ENCODE assay signal across 22 cellular contexts in the genomic region with DNA sequence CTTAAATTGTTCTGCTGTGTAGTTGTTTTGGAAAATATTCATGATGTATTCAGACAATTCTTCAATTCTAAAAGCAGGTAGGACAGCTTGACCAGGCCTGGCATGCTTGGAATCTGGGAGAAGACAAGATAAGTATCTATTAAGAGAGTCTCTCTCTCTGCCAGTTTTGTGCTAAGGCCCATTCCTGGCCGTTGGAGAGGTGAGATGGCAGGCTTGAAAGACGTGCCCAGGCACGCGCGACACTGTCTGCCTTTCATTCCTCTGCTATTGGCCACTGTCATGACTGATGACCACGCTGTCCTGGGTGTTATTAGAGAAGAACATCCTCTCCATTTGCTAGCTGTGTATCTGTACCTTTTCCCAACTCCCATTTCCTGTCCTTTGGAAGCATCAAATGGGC.
A peak's percentile ranks its signal among the peaks of the same experiment; 100 is the strongest.
DNase-seq lines count a peak whose midpoint lies in the region; TF ChIP-seq lines count a peak whose summit lies in the region.
"Had no signal": no experiment of that assay in that cellular context is flagged by ENCODE, and none has a peak within 500 bp of the region (broad histone marks: within the 10 kb centered on the region; RNA-seq: fewer than 3 reads in every experiment).

No MANE protein-coding gene starts in this region.

- H3F3A ChIP-seq in neural progenitor cell (ENCODE audit: low read depth) = peaks cover 26% of the 10 kb centered on the region

- no peak overlapping the region for H3K4me3 ChIP-seq in neural progenitor cell
- H3K4me3 ChIP-seq: HAP-1, MG63 had no signal

- DNase-seq in ELF-1 (ENCODE audit: low read depth, low spot score) = peak; percentile 22
- DNase-seq in HFFc6 = no peak
- DNase-seq in MCF 10A (ENCODE audit: unreplicated experiment) = peak; percentile 30
- DNase-seq in islet precursor cell = peak; percentile 85
- no peak for DNase-seq in COLO829 (ENCODE audit: low spot score)
- DNase-seq in neural progenitor cell (ENCODE audit: low spot score) = no peak
- no peak for DNase-seq in NCI-H128 (lab: John Stamatoyannopoulos, UW; ENCODE audit: unreplicated experiment)
- DNase-seq: ACHN, C1 segment of cervical spinal cord, DMS 273 treated with DMSO at 0.1 percent for 48 hours, DND-41, GDM1, Karpas-422, MG63, NCI-H1105, NCI-H187, NCI-H2107, NCI-H526 treated with DMSO at 0.1 percent for 48 hours had no signal

- H3K9me3 ChIP-seq in neural progenitor cell (ENCODE audit: low read depth) = no peaks in the 10 kb centered on the region
- H3K9me3 ChIP-seq: HAP-1, MG63 had no signal

- no peak overlapping the region for H3K9ac ChIP-seq in neural progenitor cell

- H3K27me3 ChIP-seq in neural progenitor cell = no peaks in the 10 kb centered on the region
- H3K27me3 ChIP-seq: MG63 had no signal

- H4K20me1 ChIP-seq in neural progenitor cell (ENCODE audit: low read depth) = no peaks in the 10 kb centered on the region

- H3K27ac Mint-ChIP-seq in HFFc6 = peak overlapping the region; percentile 23; the same call in 1 of the 2 replicates
- peak overlapping the region; percentile 59 for H3K27ac Mint-ChIP-seq in MCF 10A (ENCODE audit: low read depth, unreplicated experiment)
- H3K27ac Mint-ChIP-seq in neural progenitor cell = no peak overlapping the region
- H3K27ac Mint-ChIP-seq: IgD-negative memory B cell; T-helper 1 cell treated with Interleukin-12 subunit alpha and Interleukin-12 subunit beta and Interleukin-4 antibody, amounts not matched to agents 30 μg/mL and 1 μg/mL, for 36 hours had no signal

- H3K9me3 Mint-ChIP-seq in HFFc6 (no peaks in the 10 kb centered on the region), MCF 10A (ENCODE audit: unreplicated experiment) (no peaks in the 10 kb centered on the region), neural progenitor cell (peaks cover 4% of the 10 kb centered on the region)
- H3K9me3 Mint-ChIP-seq: IgD-negative memory B cell; T-helper 1 cell treated with Interleukin-12 subunit alpha and Interleukin-12 subunit beta and Interleukin-4 antibody, amounts not matched to agents 30 μg/mL and 1 μg/mL, for 36 hours had no signal

- peaks cover 43% of the 10 kb centered on the region for H3K4me1 ChIP-seq in neural progenitor cell

- H3K27ac ChIP-seq in neural progenitor cell = no peak overlapping the region
- H3K27ac ChIP-seq: HL-60 had no signal

- TF ChIP-seq CTCF in HFFc6 (IDR thresholded peaks at IDR 0.05) = no peak
- TF ChIP-seq CTCF in MCF 10A (IDR thresholded peaks at IDR 0.05; ENCODE audit: unreplicated experiment) = no peak
- no peak for TF ChIP-seq CTCF in neural progenitor cell (IDR thresholded peaks at IDR 0.05)

- no peak overlapping the region for H3K4me3 Mint-ChIP-seq in HFFc6
- no peak overlapping the region for H3K4me3 Mint-ChIP-seq in MCF 10A (ENCODE audit: unreplicated experiment)
- H3K4me3 Mint-ChIP-seq in neural progenitor cell = no peak overlapping the region
- H3K4me3 Mint-ChIP-seq: IgD-negative memory B cell; T-helper 1 cell treated with Interleukin-12 subunit alpha and Interleukin-12 subunit beta and Interleukin-4 antibody, amounts not matched to agents 30 μg/mL and 1 μg/mL, for 36 hours had no signal

- intact Hi-C loops in MCF 10A (cut with micrococcal nuclease) = no loop called here

- CTCF ChIA-PET in MCF 10A (lab: Yijun Ruan, JAX) = interaction anchor here (1.0 kb wide), 1 partner anchor 40 kb away, joined by 3 read pairs; no protein-coding TSS in a partner anchor

- H3K4me2 ChIP-seq in neural progenitor cell = no peak overlapping the region

- no TSS peak for BruUV-seq in MCF 10A (replicated peaks; lab: Mats Ljungman, UMichigan)

- POLR2A ChIA-PET in MCF 10A (lab: Yijun Ruan, JAX) = interaction anchor here (0.6 to 0.8 kb wide), 2 partner anchors 17 to 127 kb away, joined by 3 read pairs; no protein-coding TSS in a partner anchor

- H3K36me3 ChIP-seq in neural progenitor cell = no peaks in the 10 kb centered on the region
- H3K36me3 ChIP-seq: HAP-1 had no signal

- H3K27me3 Mint-ChIP-seq in HFFc6 (ENCODE audit: insufficient read depth) (no peaks in the 10 kb centered on the region; the same call in 1 of the 2 replicates), MCF 10A (ENCODE audit: insufficient read depth, unreplicated experiment) (no peaks in the 10 kb centered on the region), neural progenitor cell (ENCODE audit: insufficient read depth, low read depth) (no peaks in the 10 kb centered on the region)

- H3K79me2 ChIP-seq in neural progenitor cell (ENCODE audit: low read depth) = no peaks in the 10 kb centered on the region

- no peak overlapping the region for H2AFZ ChIP-seq in neural progenitor cell (replicated peaks)

- H3K36me3 Mint-ChIP-seq in HFFc6 (ENCODE audit: low read depth) (no peaks in the 10 kb centered on the region; the same call in 1 of the 2 replicates), MCF 10A (ENCODE audit: insufficient read depth, unreplicated experiment) (no peaks in the 10 kb centered on the region), neural progenitor cell (peaks cover 3% of the 10 kb centered on the region)
- H3K36me3 Mint-ChIP-seq: IgD-negative memory B cell had no signal

- H3K4me1 Mint-ChIP-seq in HFFc6 (ENCODE audit: low read depth) (peaks cover 38% of the 10 kb centered on the region), MCF 10A (ENCODE audit: insufficient read depth, unreplicated experiment) (peaks cover 19% of the 10 kb centered on the region), neural progenitor cell (peaks cover 37% of the 10 kb centered on the region)
- H3K4me1 Mint-ChIP-seq: IgD-negative memory B cell had no signal

Comparison
In these comparisons a context has a peak if more than half of its experiments do, and no peak if none do; other contexts are left out.
1. DNase-seq: peak in ELF-1 (single experiment), MCF 10A (single experiment) and islet precursor cell (single experiment); none in HFFc6 (single experiment), COLO829 (single experiment), neural progenitor cell (single experiment) and NCI-H128 (single experiment).